18 cellular contexts compared by ENCODE assay signal in genomic region chr15:85463976-85464375, GRCh38.
DNase-seq lines count a peak whose midpoint lies in the region; ATAC-seq, FAIRE-seq and TF ChIP-seq lines count a peak whose summit lies in the region.
"Had no signal": no experiment of that assay in that cellular context is flagged by ENCODE, and none has a peak within 500 bp of the region (broad histone marks: within the 10 kb centered on the region; RNA-seq: fewer than 3 reads in every experiment).

No MANE protein-coding gene starts in this region.

- H3K4me2 ChIP-seq in astrocyte (ENCODE audit: low read length): peak overlapping the region; percentile 49
- no peak overlapping the region for H3K4me2 ChIP-seq in mesendoderm (ENCODE audit: low read length)
- H3K4me2 ChIP-seq: KMS-11, SK-N-SH had no signal

- H2BK5ac ChIP-seq in mesendoderm (ENCODE audit: low read length): no peak overlapping the region

- H4K5ac ChIP-seq in mesendoderm (ENCODE audit: low read length): no peak overlapping the region

- no peaks in the 10 kb centered on the region for H3K36me3 ChIP-seq in astrocyte (ENCODE audit: insufficient read depth, low read length)
- no peaks in the 10 kb centered on the region for H3K36me3 ChIP-seq in mesendoderm (ENCODE audit: control insufficient read depth, insufficient read depth, low read length)
- H3K36me3 ChIP-seq: pancreas had no signal

- no peak overlapping the region for H2BK120ac ChIP-seq in mesendoderm (ENCODE audit: low read depth, low read length)

- H3K27me3 ChIP-seq in astrocyte (ENCODE audit: insufficient read depth, low read length) (no peaks in the 10 kb centered on the region), mesendoderm (ENCODE audit: insufficient read depth, low read length, poor library complexity) (no peaks in the 10 kb centered on the region)
- H3K27me3 ChIP-seq: foreskin keratinocyte, pancreas had no signal

- no peak overlapping the region for H4K8ac ChIP-seq in mesendoderm (ENCODE audit: low read depth, low read length)

- H3K79me2 ChIP-seq in astrocyte (ENCODE audit: insufficient read depth, low read length) (peaks cover 72% of the 10 kb centered on the region), mesendoderm (ENCODE audit: control insufficient read depth, insufficient read depth, low read length) (peaks cover 40% of the 10 kb centered on the region)

- no peak for FAIRE-seq in astrocyte (lab: Jason Lieb, UNC)
- FAIRE-seq in D721Med (lab: Jason Lieb, UNC): no peak
- FAIRE-seq: pancreas had no signal

- H4K20me1 ChIP-seq in astrocyte (ENCODE audit: insufficient read depth, low read length): peaks cover 66% of the 10 kb centered on the region

- peak overlapping the region; percentile 30 for H3K56ac ChIP-seq in mesendoderm (ENCODE audit: low read length)

- H3K27ac ChIP-seq in astrocyte (ENCODE audit: low read depth, low read length) (no peak overlapping the region), mesendoderm (ENCODE audit: low read depth, low read length) (no peak overlapping the region)
- H3K27ac ChIP-seq: foreskin keratinocyte, KMS-11, pancreas had no signal

- peaks cover 16% of the 10 kb centered on the region for H3K79me1 ChIP-seq in mesendoderm (ENCODE audit: low read length)

- peak overlapping the region; percentile 59 for H3K27ac Mint-ChIP-seq in astrocyte (ENCODE audit: unreplicated experiment)
- H3K27ac Mint-ChIP-seq: activated CD8-positive, alpha-beta memory T cell treated with anti-CD3 and anti-CD28 coated beads, Interleukin-2, amount 10 ng/mL, durations not matched to agents 7 days and 5 days; HFFc6 had no signal

- WGBS in mesendoderm (ENCODE audit: extremely low coverage, insufficient coverage, low lambda C conversion rate): no CpG with 5 or more reads among the region's 6 CpGs

- H3K27me3 Mint-ChIP-seq in astrocyte (ENCODE audit: low read depth, unreplicated experiment): no peaks in the 10 kb centered on the region
- H3K27me3 Mint-ChIP-seq: activated CD8-positive, alpha-beta memory T cell treated with anti-CD3 and anti-CD28 coated beads, Interleukin-2, amount 10 ng/mL, durations not matched to agents 7 days and 5 days had no signal

- TF ChIP-seq CTCF in astrocyte (IDR thresholded peaks at IDR 0.05; ENCODE audit: insufficient read depth, low read depth, low read length) (no peak), D721Med (IDR thresholded peaks at IDR 0.05; ENCODE audit: insufficient read depth, missing control alignments) (no peak)

- DNase-seq in Right ventricle myocardium inferior (ENCODE audit: missing footprints) (no peak), cardiac septum (ENCODE audit: low spot score) (no peak), astrocyte (ENCODE audit: low read depth) (no peak), mesendoderm (no peak), left colon (no peak), cortex of kidney (lab: John Stamatoyannopoulos, UW) (no peak), D721Med (ENCODE audit: insufficient read length, low spot score) (no peak)
- DNase-seq in stimulated activated naive CD4-positive, alpha-beta T cell (lab: John Stamatoyannopoulos, UW): no peak
- DNase-seq: activated CD8-positive, alpha-beta memory T cell treated with anti-CD3 and anti-CD28 coated beads, Interleukin-2, amount 10 ng/mL, durations not matched to agents 7 days and 5 days; activated naive CD4-positive, alpha-beta T cell treated with anti-CD3 and anti-CD28 coated beads, Interleukin-2, amount 50 U/mL, for 16 hours; central memory CD4-positive, alpha-beta T cell; foreskin keratinocyte; HFFc6; NCI-H187; pancreas; PC-3; SK-N-SH had no signal

- H3K4me1 ChIP-seq in astrocyte (ENCODE audit: insufficient read depth, low read length) (peaks cover 10% of the 10 kb centered on the region), mesendoderm (ENCODE audit: control insufficient read depth, low read depth, low read length) (no peaks in the 10 kb centered on the region)
- H3K4me1 ChIP-seq: pancreas had no signal

- H3K9me3 ChIP-seq in astrocyte (ENCODE audit: insufficient read depth, low read depth, low read length): no peaks in the 10 kb centered on the region
- H3K9me3 ChIP-seq: pancreas, SK-N-SH had no signal

- peak overlapping the region; percentile 28 for H3K18ac ChIP-seq in mesendoderm (ENCODE audit: low read length)

- intact Hi-C loops in Right ventricle myocardium inferior (cut with DNase I) (no loop called here), cardiac septum (cut with DNase I) (no loop called here), left colon (cut with DNase I, micrococcal nuclease) (no loop called here)

- no peak overlapping the region for H3K23ac ChIP-seq in mesendoderm (ENCODE audit: low read length)

- peak overlapping the region; percentile 40 for H3K4me3 Mint-ChIP-seq in astrocyte (ENCODE audit: unreplicated experiment)
- H3K4me3 Mint-ChIP-seq: activated CD8-positive, alpha-beta memory T cell treated with anti-CD3 and anti-CD28 coated beads, Interleukin-2, amount 10 ng/mL, durations not matched to agents 7 days and 5 days; HFFc6 had no signal

- peaks cover 36% of the 10 kb centered on the region for H3K4me1 Mint-ChIP-seq in astrocyte (ENCODE audit: low read depth, unreplicated experiment)

- peak; percentile 56 for ATAC-seq in Right ventricle myocardium inferior
- no peak for ATAC-seq in left colon
- ATAC-seq: activated CD8-positive, alpha-beta memory T cell treated with anti-CD3 and anti-CD28 coated beads, Interleukin-2, amount 10 ng/mL, durations not matched to agents 7 days and 5 days; foreskin keratinocyte; pancreas; PC-3 had no signal

- no peak overlapping the region for H3K9ac ChIP-seq in astrocyte (ENCODE audit: low read length)
- no peak overlapping the region for H3K9ac ChIP-seq in mesendoderm (ENCODE audit: low read length)
- H3K9ac ChIP-seq: KMS-11, SK-N-SH had no signal

- no peak overlapping the region for H2BK15ac ChIP-seq in mesendoderm (replicated peaks; ENCODE audit: low read depth)

- no peak overlapping the region for H3K4ac ChIP-seq in mesendoderm (ENCODE audit: low read depth, low read length)

- H3K4me3 ChIP-seq in astrocyte (ENCODE audit: insufficient read depth, low read depth, low read length) (no peak overlapping the region), mesendoderm (ENCODE audit: low read length) (no peak overlapping the region)
- H3K4me3 ChIP-seq: pancreas had no signal

- no peak overlapping the region for H2AK5ac ChIP-seq in mesendoderm (ENCODE audit: low read length)

- H3K9me3 Mint-ChIP-seq in astrocyte (ENCODE audit: unreplicated experiment): no peaks in the 10 kb centered on the region
- H3K9me3 Mint-ChIP-seq: HFFc6 had no signal

- no peak overlapping the region for H2AFZ ChIP-seq in astrocyte (ENCODE audit: low read depth, low read length)

- peaks cover 4% of the 10 kb centered on the region for H3K36me3 Mint-ChIP-seq in astrocyte (ENCODE audit: low read depth, unreplicated experiment)
